ENCODE assay signal across 9 cellular contexts in the genomic region with DNA sequence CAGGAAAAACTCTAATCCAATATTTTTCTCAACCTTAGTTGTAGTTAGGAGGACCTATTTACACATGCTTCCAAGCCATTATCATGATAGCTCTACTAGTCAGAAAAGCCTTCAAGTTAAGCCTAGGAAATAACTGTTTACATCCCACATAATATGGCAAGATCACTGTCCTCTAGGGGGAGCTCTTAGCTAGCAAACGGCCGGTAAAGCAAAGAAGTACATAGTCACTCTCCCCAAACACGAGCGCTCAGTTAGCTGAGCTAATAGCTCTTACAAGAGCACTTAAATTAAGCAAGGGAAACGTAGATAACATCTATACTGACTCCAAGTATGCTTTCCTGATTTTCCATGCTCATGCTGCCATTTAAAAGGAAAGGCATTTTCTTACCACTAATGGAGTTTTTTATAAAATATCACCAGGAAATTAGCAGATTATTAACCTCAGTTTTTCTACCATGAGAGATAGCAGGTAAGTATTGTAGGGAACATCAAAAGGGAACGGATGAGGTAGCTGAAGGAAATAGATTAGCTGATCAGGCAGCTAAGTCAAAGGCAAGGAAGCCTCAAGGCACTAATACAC.
DNase-seq lines count a peak whose midpoint lies in the region; ATAC-seq, FAIRE-seq and TF ChIP-seq lines count a peak whose summit lies in the region.
"Had no signal": no experiment of that assay in that cellular context is flagged by ENCODE, and none has a peak within 500 bp of the region (broad histone marks: within the 10 kb centered on the region; RNA-seq: fewer than 3 reads in every experiment).

No MANE protein-coding gene starts in this region.

- no peaks in the 10 kb centered on the region for H4K20me1 ChIP-seq in endothelial cell of umbilical vein (replicated peaks; ENCODE audit: control insufficient read depth, extremely low read depth, insufficient read depth, low read length)
- H4K20me1 ChIP-seq: BLaER1 had no signal

- H3K4me3 Mint-ChIP-seq in activated CD4-positive, alpha-beta T cell treated with anti-CD3 and anti-CD28 coated beads, Interleukin-2, amount 10 ng/mL, durations not matched to agents 7 days and 5 days = no peak overlapping the region

- H3K9me1 ChIP-seq in endothelial cell of umbilical vein (replicated peaks; ENCODE audit: control insufficient read depth, extremely low read depth, insufficient read depth, low read length) = no peaks in the 10 kb centered on the region

- peak; percentile 80 for ATAC-seq in mucosa of descending colon

- POLR2A ChIA-PET in activated CD4-positive, alpha-beta T cell treated with anti-CD3 and anti-CD28 coated beads, Interleukin-2, amount 10 ng/mL, durations not matched to agents 7 days and 5 days (lab: Charles Lee) = no interaction called here
- POLR2A ChIA-PET in endothelial cell of umbilical vein (lab: Charles Lee) = no interaction called here

- peak; percentile 87 for FAIRE-seq in endothelial cell of umbilical vein (lab: Jason Lieb, UNC)

- peaks cover 6 to 19% of the 10 kb centered on the region in 2 experiments for H3K27me3 ChIP-seq in endothelial cell of umbilical vein (ENCODE audit: control insufficient read depth in 2 of 2, insufficient read depth in 2 of 2, low read length in 2 of 2)
- H3K27me3 ChIP-seq: BLaER1 had no signal

- H3K4me1 ChIP-seq in endothelial cell of umbilical vein (ENCODE audit: control insufficient read depth, extremely low read depth, insufficient read depth, low read length) = no peaks in the 10 kb centered on the region
- no peaks in the 10 kb centered on the region for H3K4me1 ChIP-seq in mucosa of descending colon (ENCODE audit: low read depth)
- H3K4me1 ChIP-seq: BLaER1 had no signal

- peak; percentile 6 to 43 for DNase-seq in activated CD8-positive, alpha-beta memory T cell treated with anti-CD3 and anti-CD28 coated beads for 4 hours (ENCODE audit: low read depth in 2 of 2)
- no peak for DNase-seq in activated CD8-positive, alpha-beta memory T cell treated with anti-CD3 and anti-CD28 coated beads for 24 hours
- DNase-seq in HT1080 (ENCODE audit: low read depth) = peak; percentile 69
- peak; percentile 97 for DNase-seq in NCI-H82 (lab: John Stamatoyannopoulos, UW)
- peak; percentile 81 for DNase-seq in activated CD4-positive, alpha-beta T cell treated with anti-CD3 and anti-CD28 coated beads, Interleukin-2, amount 10 ng/mL, durations not matched to agents 7 days and 5 days
- DNase-seq in endothelial cell of umbilical vein (ENCODE audit: low read depth, low spot score) = peak; percentile 68
- DNase-seq in mucosa of descending colon = peak in 1 of 3 donors; percentile 84
- DNase-seq in substantia nigra (lab: John Stamatoyannopoulos, UW) = peak in 25 of 49 donors; percentile 15 to 75 (median 33)

- dilution Hi-C loops in endothelial cell of umbilical vein (cut with MboI; ENCODE audit: extremely low pct_ligation_motif_present, low sequenced_read_pairs) = no loop called here

- BruUV-seq in endothelial cell of umbilical vein (replicated peaks; lab: Mats Ljungman, UMichigan) = no TSS peak

- H3K36me3 Mint-ChIP-seq in activated CD4-positive, alpha-beta T cell treated with anti-CD3 and anti-CD28 coated beads, Interleukin-2, amount 10 ng/mL, durations not matched to agents 7 days and 5 days (ENCODE audit: low read depth) = no peaks in the 10 kb centered on the region

- no peaks in the 10 kb centered on the region for H3K79me2 ChIP-seq in endothelial cell of umbilical vein (ENCODE audit: control insufficient read depth, insufficient read depth, low read length)

- intact Hi-C loops in endothelial cell of umbilical vein (cut with micrococcal nuclease) (no loop called here), mucosa of descending colon (cut with DNase I, micrococcal nuclease) (no loop called here)

- H3K9me3 ChIP-seq in endothelial cell of umbilical vein (replicated peaks; ENCODE audit: control insufficient read depth, insufficient read depth, low read length) (no peaks in the 10 kb centered on the region), mucosa of descending colon (no peaks in the 10 kb centered on the region)
- H3K9me3 ChIP-seq: BLaER1 had no signal

- H3K9ac ChIP-seq in endothelial cell of umbilical vein (replicated peaks; ENCODE audit: extremely low read depth, insufficient read depth, low read length) = no peak overlapping the region
- H3K9ac ChIP-seq: BLaER1 had no signal

- H3K27ac ChIP-seq in endothelial cell of umbilical vein (ENCODE audit: insufficient read depth, low read depth, low read length) = no peak overlapping the region
- H3K27ac ChIP-seq in substantia nigra (ENCODE audit: low read depth, low read length, poor library complexity, severe bottlenecking) = no peak overlapping the region
- H3K27ac ChIP-seq: BLaER1 had no signal

- CTCF ChIA-PET in activated CD4-positive, alpha-beta T cell treated with anti-CD3 and anti-CD28 coated beads, Interleukin-2, amount 10 ng/mL, durations not matched to agents 7 days and 5 days (lab: Charles Lee) = interaction anchor here (0.9 to 1.1 kb wide), 2 partner anchors 11 kb away, joined by 3 to 5 read pairs; no protein-coding TSS in a partner anchor
- CTCF ChIA-PET in endothelial cell of umbilical vein (lab: Charles Lee) = interaction anchor here (0.7 to 2.3 kb wide), 33 partner anchors 9 to 1069 kb away, joined by 3 to 20 read pairs (median 5); no protein-coding TSS in a partner anchor

- no peak overlapping the region for H2AFZ ChIP-seq in endothelial cell of umbilical vein (ENCODE audit: low read depth, low read length)

- H3K27me3 Mint-ChIP-seq in activated CD4-positive, alpha-beta T cell treated with anti-CD3 and anti-CD28 coated beads, Interleukin-2, amount 10 ng/mL, durations not matched to agents 7 days and 5 days = peaks cover 21% of the 10 kb centered on the region

- TF ChIP-seq CTCF in endothelial cell of umbilical vein (IDR thresholded peaks at IDR 0.05; ENCODE audit: extremely low read depth in 1 of 2, insufficient read depth in 1 of 2, low read depth in 1 of 2, low read length in 2 of 2) (peak; percentile 65 to 77), mucosa of descending colon (IDR thresholded peaks at IDR 0.05) (peak; percentile 64)

- H3K27ac Mint-ChIP-seq in activated CD4-positive, alpha-beta T cell treated with anti-CD3 and anti-CD28 coated beads, Interleukin-2, amount 10 ng/mL, durations not matched to agents 7 days and 5 days = no peak overlapping the region

- no peak for TF ChIP-seq POLR2A in endothelial cell of umbilical vein (IDR thresholded peaks at IDR 0.05; ENCODE audit: low read depth, low read length)

- H3K36me3 ChIP-seq in endothelial cell of umbilical vein (ENCODE audit: control insufficient read depth in 2 of 2, extremely low read depth in 1 of 2, insufficient read depth in 2 of 2, low read length in 2 of 2) (no peaks in the 10 kb centered on the region), mucosa of descending colon (ENCODE audit: low read depth) (no peaks in the 10 kb centered on the region)
- H3K36me3 ChIP-seq: BLaER1 had no signal

- H3K4me3 ChIP-seq in endothelial cell of umbilical vein (replicated peaks in 1 of 3; ENCODE audit: insufficient read depth in 1 of 3, low read depth in 1 of 3, low read length in 3 of 3) (no peak overlapping the region), mucosa of descending colon (no peak overlapping the region)
- H3K4me3 ChIP-seq: BLaER1 had no signal

- H3K4me1 Mint-ChIP-seq in activated CD4-positive, alpha-beta T cell treated with anti-CD3 and anti-CD28 coated beads, Interleukin-2, amount 10 ng/mL, durations not matched to agents 7 days and 5 days = no peaks in the 10 kb centered on the region

- H3K9me3 Mint-ChIP-seq in activated CD4-positive, alpha-beta T cell treated with anti-CD3 and anti-CD28 coated beads, Interleukin-2, amount 10 ng/mL, durations not matched to agents 7 days and 5 days = no peaks in the 10 kb centered on the region

- H3K4me2 ChIP-seq in endothelial cell of umbilical vein (ENCODE audit: insufficient read depth, low read length) = no peak overlapping the region
- H3K4me2 ChIP-seq: BLaER1 had no signal

TF ChIP-seq in endothelial cell of umbilical vein, 7 proteins besides CTCF, POLR2A, EP300 and RAD21:
- TF ChIP-seq GATA2 (IDR thresholded peaks at IDR 0.05; ENCODE audit: insufficient read depth, insufficient read length, low read depth, low read length) = no peak
- no peak for TF ChIP-seq MYC (IDR thresholded peaks at IDR 0.05; ENCODE audit: low read depth, low read length)
- TF ChIP-seq, protein P1, sequence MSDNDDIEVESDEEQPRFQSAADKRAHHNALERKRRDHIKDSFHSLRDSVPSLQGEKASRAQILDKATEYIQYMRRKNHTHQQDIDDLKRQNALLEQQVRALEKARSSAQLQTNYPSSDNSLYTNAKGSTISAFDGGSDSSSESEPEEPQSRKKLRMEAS (IDR thresholded peaks at IDR 0.05; ENCODE audit: insufficient read depth, insufficient read length) = no peak
- no peak for TF ChIP-seq EZH2 (IDR thresholded peaks at IDR 0.05; ENCODE audit: borderline replicate concordance, low read depth, low read length, severe bottlenecking)
- TF ChIP-seq FOS (IDR thresholded peaks at IDR 0.05; ENCODE audit: borderline replicate concordance, insufficient read depth, low read length) = no peak
- no peak for TF ChIP-seq POLR2AphosphoS5 (IDR thresholded peaks at IDR 0.05; ENCODE audit: insufficient read depth, low read depth, low read length)
